ENCODE assay signal across 8 cellular contexts in genomic region chr17:61863801-61864126, GRCh38. TPM values are rescaled to one million over a fixed set of nuclear protein-coding genes. Genes with fewer than 3 reads are reported as not detected.
DNase-seq lines count a peak whose midpoint lies in the region; ATAC-seq and FAIRE-seq lines count a peak whose summit lies in the region.

No MANE protein-coding gene starts in this region.

- H3K4me3 Mint-ChIP-seq in activated naive CD4-positive, alpha-beta T cell treated with anti-CD3 and anti-CD28 coated beads, Interleukin-2, amount 50 U/mL, for 24 hours, result peak overlapping the region; percentile 94
- H3K4me3 Mint-ChIP-seq in stimulated activated naive CD8-positive, alpha-beta T cell treated with anti-CD3 and anti-CD28 coated beads, Interleukin-15, Interleukin-2, amounts not matched to agents 100 ng/mL and 50 ng/mL, for 24 hours, result peak overlapping the region; percentile 96

- no peaks in the 10 kb centered on the region for H3K9me3 Mint-ChIP-seq in activated naive CD4-positive, alpha-beta T cell treated with anti-CD3 and anti-CD28 coated beads, Interleukin-2, amount 50 U/mL, for 24 hours
- H3K9me3 Mint-ChIP-seq in stimulated activated naive CD8-positive, alpha-beta T cell treated with anti-CD3 and anti-CD28 coated beads, Interleukin-15, Interleukin-2, amounts not matched to agents 100 ng/mL and 50 ng/mL, for 24 hours, result no peaks in the 10 kb centered on the region

- H3K4me1 ChIP-seq in iPS-15b (ENCODE audit: control insufficient read depth, insufficient read depth, low read length), result peaks cover 9% of the 10 kb centered on the region

- peak overlapping the region; percentile 61 for H3K9ac ChIP-seq in iPS-15b (ENCODE audit: low read depth, low read length)

- no peaks in the 10 kb centered on the region for H3K27me3 ChIP-seq in iPS-15b (ENCODE audit: control insufficient read depth, insufficient read depth, low read length)

- peak overlapping the region; percentile 90 for H3K27ac Mint-ChIP-seq in activated naive CD4-positive, alpha-beta T cell treated with anti-CD3 and anti-CD28 coated beads, Interleukin-2, amount 50 U/mL, for 24 hours
- H3K27ac Mint-ChIP-seq in stimulated activated naive CD8-positive, alpha-beta T cell treated with anti-CD3 and anti-CD28 coated beads, Interleukin-15, Interleukin-2, amounts not matched to agents 100 ng/mL and 50 ng/mL, for 24 hours, result peak overlapping the region; percentile 92

- peak overlapping the region; percentile 73 for H3K4me3 ChIP-seq in iPS-15b (ENCODE audit: low read depth, low read length)

- H3K27me3 Mint-ChIP-seq in activated naive CD4-positive, alpha-beta T cell treated with anti-CD3 and anti-CD28 coated beads, Interleukin-2, amount 50 U/mL, for 24 hours, result no peaks in the 10 kb centered on the region
- no peaks in the 10 kb centered on the region for H3K27me3 Mint-ChIP-seq in stimulated activated naive CD8-positive, alpha-beta T cell treated with anti-CD3 and anti-CD28 coated beads, Interleukin-15, Interleukin-2, amounts not matched to agents 100 ng/mL and 50 ng/mL, for 24 hours

- DNase-seq in NCI-H187 treated with DMSO at 0.1 percent for 48 hours (lab: John Stamatoyannopoulos, UW) (no peak), superior temporal gyrus (ENCODE audit: extremely low spot score) (no peak), frontal cortex (ENCODE audit: low spot score in 2 of 2) (no peak)

- ATAC-seq in GM19035 (IDR thresholded peaks at IDR 0.05; ENCODE audit: unreplicated experiment), result peak; percentile 22
- peak; percentile 17 for ATAC-seq in HG03060 (IDR thresholded peaks at IDR 0.05; ENCODE audit: low read depth, unreplicated experiment)

- no peaks in the 10 kb centered on the region for H3K36me3 Mint-ChIP-seq in activated naive CD4-positive, alpha-beta T cell treated with anti-CD3 and anti-CD28 coated beads, Interleukin-2, amount 50 U/mL, for 24 hours
- H3K36me3 Mint-ChIP-seq in stimulated activated naive CD8-positive, alpha-beta T cell treated with anti-CD3 and anti-CD28 coated beads, Interleukin-15, Interleukin-2, amounts not matched to agents 100 ng/mL and 50 ng/mL, for 24 hours (ENCODE audit: low read depth), result peaks cover 25% of the 10 kb centered on the region

- peaks cover 3% of the 10 kb centered on the region for H3K36me3 ChIP-seq in iPS-15b (ENCODE audit: control insufficient read depth, insufficient read depth, low read length)

- H3K9me3 ChIP-seq in iPS-15b (ENCODE audit: control insufficient read depth, insufficient read depth, low read length), result no peaks in the 10 kb centered on the region

- peaks cover 30% of the 10 kb centered on the region for H3K4me1 Mint-ChIP-seq in activated naive CD4-positive, alpha-beta T cell treated with anti-CD3 and anti-CD28 coated beads, Interleukin-2, amount 50 U/mL, for 24 hours
- H3K4me1 Mint-ChIP-seq in stimulated activated naive CD8-positive, alpha-beta T cell treated with anti-CD3 and anti-CD28 coated beads, Interleukin-15, Interleukin-2, amounts not matched to agents 100 ng/mL and 50 ng/mL, for 24 hours (ENCODE audit: low read depth), result peaks cover 29% of the 10 kb centered on the region

- FAIRE-seq in frontal cortex (lab: Jason Lieb, UNC), result no peak

RNA-seq across cellular contexts. Expression of gene BRIP1, which starts 0.4 kb away (rescaled TPM):
- 6.5 TPM for total RNA-seq in frontal cortex
